In genomic region chr9:14349141-14349817, GRCh38 we compare ENCODE assay signal across 12 cellular contexts. TPM values are rescaled to one million over a fixed set of nuclear protein-coding genes. Genes with fewer than 3 reads are reported as not detected.
DNase-seq lines count a peak whose midpoint lies in the region; ATAC-seq and TF ChIP-seq lines count a peak whose summit lies in the region.
"Had no signal": no experiment of that assay in that cellular context is flagged by ENCODE, and none has a peak within 500 bp of the region (broad histone marks: within the 10 kb centered on the region; RNA-seq: fewer than 3 reads in every experiment).

No MANE protein-coding gene starts in this region.

- H3K27ac Mint-ChIP-seq in neural progenitor cell: no peak overlapping the region

- intact Hi-C loops in Right ventricle myocardium inferior (cut with DNase I): loop anchor here (2.0 kb wide), 2 partner anchors 34 to 318 kb away; partner anchors contain the start of gene NFIB
- intact Hi-C loops in cardiac septum (cut with DNase I): no loop called here
- intact Hi-C loops in esophagus muscularis mucosa (cut with DNase I): no loop called here

- no peak for TF ChIP-seq EP300 in esophagus muscularis mucosa (IDR thresholded peaks at IDR 0.05)

- TF ChIP-seq CTCF in esophagus muscularis mucosa (IDR thresholded peaks at IDR 0.05): no peak
- no peak for TF ChIP-seq CTCF in neural progenitor cell (IDR thresholded peaks at IDR 0.05)

- H3K36me3 ChIP-seq in esophagus muscularis mucosa (no peaks in the 10 kb centered on the region), neural progenitor cell (no peaks in the 10 kb centered on the region), urinary bladder (ENCODE audit: insufficient read depth) (no peaks in the 10 kb centered on the region)

- H3K4me3 Mint-ChIP-seq in neural progenitor cell: peak overlapping the region; percentile 86
- H3K4me3 Mint-ChIP-seq: CD4-positive, CD25-positive, alpha-beta regulatory T cell had no signal

- H3K4me2 ChIP-seq in neural progenitor cell: peak overlapping the region; percentile 76

- H4K20me1 ChIP-seq in neural progenitor cell (ENCODE audit: low read depth): peaks cover 47% of the 10 kb centered on the region

- no peaks in the 10 kb centered on the region for H3K36me3 Mint-ChIP-seq in neural progenitor cell
- H3K36me3 Mint-ChIP-seq: CD4-positive, CD25-positive, alpha-beta regulatory T cell had no signal

- 41% methylated on average over 30 of the region's 30 CpGs for WGBS in esophagus muscularis mucosa
- WGBS in urinary bladder: 9% methylated on average over 30 of the region's 30 CpGs

- DNase-seq in Right ventricle myocardium inferior (ENCODE audit: missing footprints) (peak; percentile 64), cardiac septum (ENCODE audit: low spot score) (no peak), esophagus muscularis mucosa (ENCODE audit: extremely low spot score) (no peak), neural progenitor cell (ENCODE audit: low spot score) (peak; percentile 49), foreskin melanocyte (no peak), DMS 273 treated with DMSO at 0.1 percent for 48 hours (lab: John Stamatoyannopoulos, UW) (no peak)
- DNase-seq in stimulated activated CD4-positive, alpha-beta T cell treated with anti-CD3 and anti-CD28 coated beads, Interleukin-2, amount 100 ng/mL, for 24 hours: no peak
- DNase-seq: activated T-cell treated with anti-CD3 and anti-CD28 coated beads for 4 hours; CD4-positive, CD25-positive, alpha-beta regulatory T cell; Kasumi-1; SHP77 treated with DMSO at 0.1 percent for 48 hours had no signal

- H2AFZ ChIP-seq in neural progenitor cell (replicated peaks): peak overlapping the region; percentile 40

- peaks cover 47% of the 10 kb centered on the region for H3K4me1 Mint-ChIP-seq in neural progenitor cell

- no peaks in the 10 kb centered on the region for H3K79me2 ChIP-seq in neural progenitor cell (ENCODE audit: low read depth)

- no peaks in the 10 kb centered on the region for H3K9me3 Mint-ChIP-seq in neural progenitor cell

- H3K4me1 ChIP-seq in esophagus muscularis mucosa (peaks cover 52 to 92% (median 91%) of the 10 kb centered on the region in 4 donors), neural progenitor cell (peaks cover 52% of the 10 kb centered on the region), urinary bladder (ENCODE audit: insufficient read depth) (no peaks in the 10 kb centered on the region)

- H3K9ac ChIP-seq in neural progenitor cell: no peak overlapping the region

- peaks cover 62% of the 10 kb centered on the region for H3K27me3 Mint-ChIP-seq in neural progenitor cell (ENCODE audit: insufficient read depth, low read depth)

- H3F3A ChIP-seq in neural progenitor cell (ENCODE audit: low read depth): peaks cover 21% of the 10 kb centered on the region

- peak overlapping the region; percentile 67 to 83 (median 74) for H3K27ac ChIP-seq in esophagus muscularis mucosa (replicated peaks in 1 of 4)
- H3K27ac ChIP-seq in neural progenitor cell: no peak overlapping the region
- H3K27ac ChIP-seq in urinary bladder (ENCODE audit: low read depth): peak overlapping the region; percentile 76

- H3K9me3 ChIP-seq in esophagus muscularis mucosa: no peaks in the 10 kb centered on the region
- H3K9me3 ChIP-seq in neural progenitor cell (ENCODE audit: low read depth): no peaks in the 10 kb centered on the region

- H3K4me3 ChIP-seq in esophagus muscularis mucosa: peak overlapping the region; percentile 53 to 66 (median 61)
- H3K4me3 ChIP-seq in neural progenitor cell: peak overlapping the region; percentile 46
- peak overlapping the region; percentile 59 for H3K4me3 ChIP-seq in urinary bladder (ENCODE audit: low read depth, low read length)

- H3K27me3 ChIP-seq in esophagus muscularis mucosa: peaks cover 0 to 57% (median 27%) of the 10 kb centered on the region in 4 donors
- H3K27me3 ChIP-seq in neural progenitor cell: peaks cover 99% of the 10 kb centered on the region

- no peak for ATAC-seq in Right ventricle myocardium inferior

- TF ChIP-seq POLR2A in esophagus muscularis mucosa (IDR thresholded peaks at IDR 0.05; ENCODE audit: low read depth): no peak

RNA-seq across cellular contexts. Expression of gene NFIB, which starts 35.3 kb away (rescaled TPM):
- total RNA-seq in Right ventricle myocardium inferior (116 TPM), cardiac septum (129 TPM), esophagus muscularis mucosa (10 to 100 TPM; 38.1 to 64.4 (median 55.8) TPM), neural progenitor cell (ENCODE audit: low replicate concordance) (0.30 and 0.40 TPM in 2 replicates), urinary bladder (217 TPM)
- polyA plus RNA-seq in urinary bladder: 20.8 TPM
- polyA plus RNA-seq: CD4-positive, CD25-positive, alpha-beta regulatory T cell had no signal

Comparison
In these comparisons a context has a peak if more than half of its experiments do, and no peak if none do; other contexts are left out.
1. DNase-seq: peak in Right ventricle myocardium inferior (single experiment) and neural progenitor cell (single experiment); none in cardiac septum (single experiment), esophagus muscularis mucosa (single experiment), foreskin melanocyte (single experiment), stimulated activated CD4-positive, alpha-beta T cell treated with anti-CD3 and anti-CD28 coated beads, Interleukin-2, amount 100 ng/mL, for 24 hours (0 of 2) and DMS 273 treated with DMSO at 0.1 percent for 48 hours (single experiment).
2. RNA of gene NFIB, which starts 35.3 kb away (total RNA-seq): 217 TPM in urinary bladder (single experiment), 129 TPM in cardiac septum (single experiment), 116 TPM in Right ventricle myocardium inferior (single experiment) and 38.1 to 64.4 TPM in esophagus muscularis mucosa; 0.30 to 0.40 TPM in neural progenitor cell; every median in the first group is over 10 times any median in the second.
3. Peak in every context shown above with its lines, with median percentiles within 50 percentile points of each other: H3K4me3 ChIP-seq.